Comparison of ENCODE assay signal across 8 cellular contexts in genomic region chr16:22898874-22899348, GRCh38.
DNase-seq lines count a peak whose midpoint lies in the region; TF ChIP-seq lines count a peak whose summit lies in the region.

No MANE protein-coding gene starts in this region.

- H3K9ac ChIP-seq in neuronal stem cell (ENCODE audit: low read depth, low read length, poor library complexity), result no peak overlapping the region

- DNase-seq in BJ (ENCODE audit: low read depth) (no peak), H7 (peak; percentile 78), NCI-H82 (lab: John Stamatoyannopoulos, UW) (peak; percentile 89), activated T-cell treated with anti-CD3 and anti-CD28 coated beads for 48 hours (ENCODE audit: low read depth) (peak; percentile 40), fibroblast of the conjunctiva (ENCODE audit: low read depth) (peak; percentile 61), neuronal stem cell (ENCODE audit: low spot score) (peak; percentile 83), tibial artery (peak; percentile 71 to 72), epidermal melanocyte (ENCODE audit: insufficient read length, low spot score) (no peak)

- no peak overlapping the region for H3K14ac ChIP-seq in neuronal stem cell (ENCODE audit: low read length)

- no peak overlapping the region for H2BK120ac ChIP-seq in neuronal stem cell (ENCODE audit: low read depth, low read length)

- no peak overlapping the region for H3K18ac ChIP-seq in neuronal stem cell (ENCODE audit: low read length)

- intact Hi-C loops in tibial artery (cut with DNase I; ENCODE audit: low total_unique reads), result no loop called here

- TF ChIP-seq CTCF in BJ (IDR thresholded peaks at IDR 0.05; ENCODE audit: insufficient read depth, low read depth, low read length) (peak; percentile 77), tibial artery (IDR thresholded peaks at IDR 0.05) (peak; percentile 41 to 47)

- H3K23ac ChIP-seq in neuronal stem cell (ENCODE audit: low read depth, low read length, poor library complexity), result no peak overlapping the region

- no peak overlapping the region for H2BK15ac ChIP-seq in neuronal stem cell (ENCODE audit: low read length)

- H4K8ac ChIP-seq in neuronal stem cell (ENCODE audit: low read depth, low read length), result no peak overlapping the region

- peaks cover 1% of the 10 kb centered on the region; the same call in 1 of the 2 replicates for H3K27me3 ChIP-seq in BJ (ENCODE audit: control insufficient read depth, insufficient read depth, low read length)
- H3K27me3 ChIP-seq in H7 (ENCODE audit: control insufficient read depth, insufficient read depth, low read length), result no peaks in the 10 kb centered on the region; the same call in 1 of the 2 replicates
- H3K27me3 ChIP-seq in neuronal stem cell (ENCODE audit: control insufficient read depth in 3 of 3, insufficient read depth in 3 of 3, low read depth in 1 of 3, low read length in 3 of 3), result peaks cover 0 to 4% (median 0%) of the 10 kb centered on the region in 3 experiments
- peaks cover 0 to 24% of the 10 kb centered on the region in 2 donors for H3K27me3 ChIP-seq in tibial artery

- no peak overlapping the region for H2AK5ac ChIP-seq in neuronal stem cell (ENCODE audit: low read depth, low read length)

- CTCF ChIA-PET in BJ (lab: Yijun Ruan, JAX), result interaction anchor here (0.7 to 2.3 kb wide), 13 partner anchors 8 to 536 kb away, joined by 3 to 12 read pairs (median 4); no protein-coding TSS in a partner anchor

- H3K4ac ChIP-seq in neuronal stem cell (ENCODE audit: low read length), result no peak overlapping the region

- H3K9me3 ChIP-seq in neuronal stem cell (replicated peaks in 1 of 2; ENCODE audit: control insufficient read depth in 2 of 2, insufficient read depth in 1 of 2, low read depth in 1 of 2, low read length in 2 of 2) (no peaks in the 10 kb centered on the region), tibial artery (no peaks in the 10 kb centered on the region)

- WGBS in neuronal stem cell (ENCODE audit: extremely low coverage in 2 of 2, insufficient read length in 2 of 2, insufficient replicate concordance in 1 of 2), 2 donors, result no CpG with 5 or more reads among the region's 10 CpGs

- no peak overlapping the region for H3K4me2 ChIP-seq in neuronal stem cell (ENCODE audit: insufficient read depth, low read length, poor library complexity, severe bottlenecking)

- no peaks in the 10 kb centered on the region for H3K79me1 ChIP-seq in neuronal stem cell (ENCODE audit: low read depth, low read length)

- no peak overlapping the region for H2BK5ac ChIP-seq in neuronal stem cell (ENCODE audit: low read length)

- POLR2A ChIA-PET in BJ (lab: Charles Lee), result no interaction called here

- no peak overlapping the region for H3K27ac ChIP-seq in neuronal stem cell (replicated peaks; ENCODE audit: low read length)
- no peak overlapping the region for H3K27ac ChIP-seq in tibial artery

- peak overlapping the region; percentile 26 for H2AFZ ChIP-seq in neuronal stem cell (ENCODE audit: low read length)

- H3K36me3 ChIP-seq in BJ (ENCODE audit: control insufficient read depth, insufficient read depth, low read length) (no peaks in the 10 kb centered on the region), H7 (replicated peaks; ENCODE audit: control insufficient read depth, insufficient read depth, low read length) (no peaks in the 10 kb centered on the region), neuronal stem cell (replicated peaks in 1 of 2; ENCODE audit: control insufficient read depth in 2 of 2, insufficient read depth in 2 of 2, low read length in 2 of 2) (no peaks in the 10 kb centered on the region), tibial artery (no peaks in the 10 kb centered on the region)

- H3K4me1 ChIP-seq in neuronal stem cell (ENCODE audit: control insufficient read depth in 2 of 2, insufficient read depth in 1 of 2, low read depth in 1 of 2, low read length in 2 of 2) (peaks cover 0 to 3% of the 10 kb centered on the region in 2 donors), tibial artery (no peaks in the 10 kb centered on the region)

- no peak overlapping the region for H2BK12ac ChIP-seq in neuronal stem cell (ENCODE audit: low read length)

- H4K91ac ChIP-seq in neuronal stem cell (ENCODE audit: low read depth, low read length, poor library complexity), result no peak overlapping the region

- H3K4me3 ChIP-seq in BJ (ENCODE audit: low read depth, low read length), result no peak overlapping the region
- no peak overlapping the region for H3K4me3 ChIP-seq in H7 (ENCODE audit: insufficient read depth, low read depth, low read length)
- H3K4me3 ChIP-seq in neuronal stem cell (ENCODE audit: low read length in 2 of 2), result no peak overlapping the region
- H3K4me3 ChIP-seq in tibial artery, result no peak overlapping the region

Comparison
In these comparisons a context has a peak if more than half of its experiments do, and no peak if none do; other contexts are left out.
1. DNase-seq: peak in H7 (single experiment), NCI-H82 (single experiment), activated T-cell treated with anti-CD3 and anti-CD28 coated beads for 48 hours (single experiment), fibroblast of the conjunctiva (single experiment), neuronal stem cell (single experiment) and tibial artery (2 of 2); none in BJ (single experiment) and epidermal melanocyte (single experiment).